Comparison of ENCODE assay signal across 1 cellular context in genomic region chr20:38093641-38094077, GRCh38.
TF ChIP-seq lines count a peak whose summit lies in the region.

No MANE protein-coding gene starts in this region.

TF ChIP-seq in HepG2, 621 proteins besides CTCF, POLR2A, EP300 and RAD21 (continued from another document and continues in another):
- TF ChIP-seq TFAP4 (IDR thresholded peaks at IDR 0.05; ENCODE audit: borderline replicate concordance, low read depth) (peak; percentile 34; the same call in 1 of the 2 replicates), RCOR2 (CRISPR knock-in tag; IDR thresholded peaks at IDR 0.05) (peak; percentile 72; the same call in 1 of the 2 replicates), HNF1A (IDR thresholded peaks at IDR 0.05; ENCODE audit: low read depth) (no peak), HNF1A (CRISPR knock-in tag; IDR thresholded peaks at IDR 0.05; ENCODE audit: borderline replicate concordance) (no peak), USF2 (IDR thresholded peaks at IDR 0.05; ENCODE audit: low read depth, low read length) (no peak), USF2 (CRISPR knock-in tag; IDR thresholded peaks at IDR 0.05; ENCODE audit: borderline replicate concordance) (no peak), MAX (IDR thresholded peaks at IDR 0.05) (no peak), ZSCAN29 (CRISPR knock-in tag; conservative IDR thresholded peaks at IDR 0.05) (no peak), ZMYM2 (CRISPR knock-in tag; IDR thresholded peaks at IDR 0.05) (peak; percentile 83), NR2F2 (IDR thresholded peaks at IDR 0.05; ENCODE audit: borderline replicate concordance, low read depth) (0 out of 2 replicates have a peak, but pooled peaks have one; percentile 38), ISX (CRISPR knock-in tag; conservative IDR thresholded peaks at IDR 0.05) (no peak), KLF16 (CRISPR knock-in tag; IDR thresholded peaks at IDR 0.05) (no peak), ZNF644 (CRISPR knock-in tag; IDR thresholded peaks at IDR 0.05; ENCODE audit: low read depth) (0 out of 2 replicates have a peak, but pooled peaks have one; percentile 28), PPARG (CRISPR knock-in tag; conservative IDR thresholded peaks at IDR 0.05) (no peak), MEIS2 (CRISPR knock-in tag; IDR thresholded peaks at IDR 0.05) (no peak), ZNF224 (CRISPR knock-in tag; IDR thresholded peaks at IDR 0.05) (no peak), PLSCR1 (CRISPR knock-in tag; IDR thresholded peaks at IDR 0.05; ENCODE audit: borderline replicate concordance) (no peak), ZFP91 (CRISPR knock-in tag; IDR thresholded peaks at IDR 0.05; ENCODE audit: borderline replicate concordance) (no peak), HNRNPH1 (optimal IDR thresholded peaks at IDR 0.05; ENCODE audit: low read depth, low read length) (no peak), ZBTB10 (CRISPR knock-in tag; IDR thresholded peaks at IDR 0.05; ENCODE audit: borderline replicate concordance) (no peak), ZNF432 (CRISPR knock-in tag; IDR thresholded peaks at IDR 0.05; ENCODE audit: borderline replicate concordance) (no peak), HOXD1 (CRISPR knock-in tag; IDR thresholded peaks at IDR 0.05) (no peak; the same call in 1 of the 2 replicates), ZNF414 (CRISPR knock-in tag; IDR thresholded peaks at IDR 0.05) (no peak), PITX1 (CRISPR knock-in tag; IDR thresholded peaks at IDR 0.05) (no peak), BATF2 (CRISPR knock-in tag; IDR thresholded peaks at IDR 0.05) (no peak), ZNF513 (CRISPR knock-in tag; conservative IDR thresholded peaks at IDR 0.05) (no peak), SMAD1 (CRISPR knock-in tag; IDR thresholded peaks at IDR 0.05; ENCODE audit: borderline replicate concordance, low read depth) (no peak), THYN1 (CRISPR knock-in tag; IDR thresholded peaks at IDR 0.05; ENCODE audit: borderline replicate concordance, low read depth) (no peak), NR1H2 (CRISPR knock-in tag; IDR thresholded peaks at IDR 0.05; ENCODE audit: borderline replicate concordance, low read depth) (no peak), ZNF276 (CRISPR knock-in tag; IDR thresholded peaks at IDR 0.05; ENCODE audit: low read depth) (no peak), E2F2 (CRISPR knock-in tag; IDR thresholded peaks at IDR 0.05; ENCODE audit: borderline replicate concordance) (no peak), ARNT2 (CRISPR knock-in tag; IDR thresholded peaks at IDR 0.05; ENCODE audit: low read depth) (no peak), ZBTB33 (CRISPR knock-in tag; IDR thresholded peaks at IDR 0.05) (no peak)
